Comparison of ENCODE assay signal across 1 cellular context in the genomic region with DNA sequence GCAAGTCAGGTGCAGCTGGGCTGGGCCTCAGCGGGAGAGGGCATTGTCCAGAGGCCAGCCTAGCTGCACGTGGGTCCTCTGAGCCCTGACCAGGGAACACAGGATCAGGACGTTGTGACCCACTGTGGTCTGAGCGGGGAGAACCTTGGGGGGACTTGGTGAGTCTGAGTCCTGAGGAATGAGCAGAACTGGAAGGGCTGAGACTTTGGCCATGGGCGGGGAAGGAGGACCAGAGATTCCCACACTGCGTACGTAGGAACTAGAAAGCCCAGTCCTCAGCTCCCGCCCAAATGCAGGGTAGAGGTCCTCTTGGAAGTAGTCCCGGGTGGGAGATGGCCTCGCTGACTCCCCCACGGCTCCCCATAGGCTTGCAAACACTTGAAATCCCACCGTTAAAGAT.
TF ChIP-seq lines count a peak whose summit lies in the region.

No MANE protein-coding gene starts in this region.

TF ChIP-seq in HepG2, 621 proteins besides CTCF, POLR2A, EP300 and RAD21:
- TF ChIP-seq ELF3 (CRISPR knock-in tag; IDR thresholded peaks at IDR 0.05), result no peak
- TF ChIP-seq, protein P1, sequence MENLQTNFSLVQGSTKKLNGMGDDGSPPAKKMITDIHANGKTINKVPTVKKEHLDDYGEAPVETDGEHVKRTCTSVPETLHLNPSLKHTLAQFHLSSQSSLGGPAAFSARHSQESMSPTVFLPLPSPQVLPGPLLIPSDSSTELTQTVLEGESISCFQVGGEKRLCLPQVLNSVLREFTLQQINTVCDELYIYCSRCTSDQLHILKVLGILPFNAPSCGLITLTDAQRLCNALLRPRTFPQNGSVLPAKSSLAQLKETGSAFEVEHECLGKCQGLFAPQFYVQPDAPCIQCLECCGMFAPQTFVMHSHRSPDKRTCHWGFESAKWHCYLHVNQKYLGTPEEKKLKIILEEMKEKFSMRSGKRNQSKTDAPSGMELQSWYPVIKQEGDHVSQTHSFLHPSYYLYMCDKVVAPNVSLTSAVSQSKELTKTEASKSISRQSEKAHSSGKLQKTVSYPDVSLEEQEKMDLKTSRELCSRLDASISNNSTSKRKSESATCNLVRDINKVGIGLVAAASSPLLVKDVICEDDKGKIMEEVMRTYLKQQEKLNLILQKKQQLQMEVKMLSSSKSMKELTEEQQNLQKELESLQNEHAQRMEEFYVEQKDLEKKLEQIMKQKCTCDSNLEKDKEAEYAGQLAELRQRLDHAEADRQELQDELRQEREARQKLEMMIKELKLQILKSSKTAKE (CRISPR knock-in tag; IDR thresholded peaks at IDR 0.05; ENCODE audit: borderline replicate concordance), result no peak
- TF ChIP-seq, protein P2, sequence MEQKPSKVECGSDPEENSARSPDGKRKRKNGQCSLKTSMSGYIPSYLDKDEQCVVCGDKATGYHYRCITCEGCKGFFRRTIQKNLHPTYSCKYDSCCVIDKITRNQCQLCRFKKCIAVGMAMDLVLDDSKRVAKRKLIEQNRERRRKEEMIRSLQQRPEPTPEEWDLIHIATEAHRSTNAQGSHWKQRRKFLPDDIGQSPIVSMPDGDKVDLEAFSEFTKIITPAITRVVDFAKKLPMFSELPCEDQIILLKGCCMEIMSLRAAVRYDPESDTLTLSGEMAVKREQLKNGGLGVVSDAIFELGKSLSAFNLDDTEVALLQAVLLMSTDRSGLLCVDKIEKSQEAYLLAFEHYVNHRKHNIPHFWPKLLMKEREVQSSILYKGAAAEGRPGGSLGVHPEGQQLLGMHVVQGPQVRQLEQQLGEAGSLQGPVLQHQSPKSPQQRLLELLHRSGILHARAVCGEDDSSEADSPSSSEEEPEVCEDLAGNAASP (CRISPR knock-in tag; IDR thresholded peaks at IDR 0.05; ENCODE audit: borderline replicate concordance), result no peak
- TF ChIP-seq NFKB2 (CRISPR knock-in tag; IDR thresholded peaks at IDR 0.05; ENCODE audit: borderline replicate concordance), result no peak
- TF ChIP-seq CHD4 (IDR thresholded peaks at IDR 0.05; ENCODE audit: borderline replicate concordance, low read length), result no peak
- TF ChIP-seq HNRNPL (IDR thresholded peaks at IDR 0.05; ENCODE audit: low read depth, low read length), result no peak
- no peak for TF ChIP-seq CHCHD3 (CRISPR knock-in tag; IDR thresholded peaks at IDR 0.05)
- TF ChIP-seq ZNF709 (CRISPR knock-in tag; IDR thresholded peaks at IDR 0.05), result no peak
- TF ChIP-seq SIX1 (CRISPR knock-in tag; IDR thresholded peaks at IDR 0.05; ENCODE audit: borderline replicate concordance), result no peak
- TF ChIP-seq ETV5 (CRISPR knock-in tag; IDR thresholded peaks at IDR 0.05; ENCODE audit: borderline replicate concordance), result no peak
- TF ChIP-seq THYN1 (CRISPR knock-in tag; IDR thresholded peaks at IDR 0.05; ENCODE audit: borderline replicate concordance, low read depth), result no peak
- TF ChIP-seq THAP11 (CRISPR knock-in tag; IDR thresholded peaks at IDR 0.05), result no peak
- TF ChIP-seq ZNF891 (CRISPR knock-in tag; IDR thresholded peaks at IDR 0.05), result no peak
- no peak for TF ChIP-seq CREB1 (IDR thresholded peaks at IDR 0.05)
- TF ChIP-seq CREB1 (CRISPR knock-in tag; IDR thresholded peaks at IDR 0.05), result no peak
- TF ChIP-seq GPN1 (CRISPR knock-in tag; IDR thresholded peaks at IDR 0.05; ENCODE audit: borderline replicate concordance), result no peak
- TF ChIP-seq, protein P3, sequence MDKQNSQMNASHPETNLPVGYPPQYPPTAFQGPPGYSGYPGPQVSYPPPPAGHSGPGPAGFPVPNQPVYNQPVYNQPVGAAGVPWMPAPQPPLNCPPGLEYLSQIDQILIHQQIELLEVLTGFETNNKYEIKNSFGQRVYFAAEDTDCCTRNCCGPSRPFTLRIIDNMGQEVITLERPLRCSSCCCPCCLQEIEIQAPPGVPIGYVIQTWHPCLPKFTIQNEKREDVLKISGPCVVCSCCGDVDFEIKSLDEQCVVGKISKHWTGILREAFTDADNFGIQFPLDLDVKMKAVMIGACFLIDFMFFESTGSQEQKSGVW (CRISPR knock-in tag; IDR thresholded peaks at IDR 0.05; ENCODE audit: borderline replicate concordance), result no peak
